ENCODE assay signal across 8 cellular contexts in genomic region chr2:29747786-29748470, GRCh38.
DNase-seq lines count a peak whose midpoint lies in the region; ATAC-seq and TF ChIP-seq lines count a peak whose summit lies in the region.

No MANE protein-coding gene starts in this region.

- peak; percentile 46 for ATAC-seq in HG02571 (IDR thresholded peaks at IDR 0.05; ENCODE audit: unreplicated experiment)
- ATAC-seq in Panc1, result peak; percentile 93
- peak; percentile 83 to 84 for ATAC-seq in lower lobe of right lung
- no peak for ATAC-seq in GM19467 (IDR thresholded peaks at IDR 0.05; ENCODE audit: unreplicated experiment)
- no peak for ATAC-seq in GM18498 (IDR thresholded peaks at IDR 0.05; ENCODE audit: unreplicated experiment)

- no peaks in the 10 kb centered on the region for H3K4me1 ChIP-seq in Panc1 (ENCODE audit: control insufficient read depth, insufficient read depth, low read length)
- H3K4me1 ChIP-seq in lower lobe of right lung, result peaks cover 6% of the 10 kb centered on the region

- CTCF ChIA-PET in Panc1 (lab: Charles Lee), result no interaction called here

- DNase-seq in DMS153 (lab: John Stamatoyannopoulos, UW) (peak; percentile 83), Panc1 (ENCODE audit: low read depth, low spot score) (peak; percentile 100), lower lobe of right lung (no peak), activated gamma-delta T cell (lab: John Stamatoyannopoulos, UW) (no peak)
- DNase-seq in activated naive CD4-positive, alpha-beta T cell treated with Interleukin-2 at 50 U/mL for 16 hours, result no peak

- intact Hi-C loops in Panc1 (cut with micrococcal nuclease; ENCODE audit: unreplicated experiment), result loop anchor here (1.0 kb wide), 1 partner anchor 27 kb away; no protein-coding TSS in a partner anchor
- intact Hi-C loops in lower lobe of right lung (cut with DNase I), result no loop called here

- H3K36me3 ChIP-seq in Panc1 (ENCODE audit: control insufficient read depth, insufficient read depth, low read length) (no peaks in the 10 kb centered on the region), lower lobe of right lung (no peaks in the 10 kb centered on the region)

- in situ Hi-C loops in Panc1 (cut with HindIII; ENCODE audit: low pct_unique_long_range_greater_than_20kb, low sequenced_read_pairs), result no loop called here

- H3K9me3 ChIP-seq in Panc1 (ENCODE audit: control insufficient read depth, insufficient read depth, low read depth, low read length) (no peaks in the 10 kb centered on the region), lower lobe of right lung (no peaks in the 10 kb centered on the region)

- POLR2A ChIA-PET in Panc1 (lab: Charles Lee), result no interaction called here

- H3K27me3 ChIP-seq in Panc1 (ENCODE audit: control insufficient read depth, insufficient read depth, low read length) (no peaks in the 10 kb centered on the region), lower lobe of right lung (ENCODE audit: low read depth) (no peaks in the 10 kb centered on the region)

- BruUV-seq in Panc1 (replicated peaks; lab: Mats Ljungman, UMichigan), result no TSS peak

- no peak overlapping the region for H3K27ac ChIP-seq in Panc1 (ENCODE audit: low read length)
- no peak overlapping the region for H3K27ac ChIP-seq in lower lobe of right lung

- H3K4me3 ChIP-seq in Panc1 (ENCODE audit: low read depth in 2 of 2, low read length in 2 of 2) (no peak overlapping the region), lower lobe of right lung (no peak overlapping the region)

- no peak for TF ChIP-seq CTCF in Panc1 (IDR thresholded peaks at IDR 0.05)
- no peak for TF ChIP-seq CTCF in lower lobe of right lung (IDR thresholded peaks at IDR 0.05)

Comparison
In these comparisons a context has a peak if more than half of its experiments do, and no peak if none do; other contexts are left out.
1. DNase-seq: peak in DMS153 (single experiment) and Panc1 (single experiment); none in lower lobe of right lung (single experiment), activated gamma-delta T cell (single experiment) and activated naive CD4-positive, alpha-beta T cell treated with Interleukin-2 at 50 U/mL for 16 hours (single experiment).
2. ATAC-seq: peak in HG02571 (single experiment), Panc1 (single experiment) and lower lobe of right lung (2 of 2); none in GM19467 (single experiment) and GM18498 (single experiment).